In the genomic region with DNA sequence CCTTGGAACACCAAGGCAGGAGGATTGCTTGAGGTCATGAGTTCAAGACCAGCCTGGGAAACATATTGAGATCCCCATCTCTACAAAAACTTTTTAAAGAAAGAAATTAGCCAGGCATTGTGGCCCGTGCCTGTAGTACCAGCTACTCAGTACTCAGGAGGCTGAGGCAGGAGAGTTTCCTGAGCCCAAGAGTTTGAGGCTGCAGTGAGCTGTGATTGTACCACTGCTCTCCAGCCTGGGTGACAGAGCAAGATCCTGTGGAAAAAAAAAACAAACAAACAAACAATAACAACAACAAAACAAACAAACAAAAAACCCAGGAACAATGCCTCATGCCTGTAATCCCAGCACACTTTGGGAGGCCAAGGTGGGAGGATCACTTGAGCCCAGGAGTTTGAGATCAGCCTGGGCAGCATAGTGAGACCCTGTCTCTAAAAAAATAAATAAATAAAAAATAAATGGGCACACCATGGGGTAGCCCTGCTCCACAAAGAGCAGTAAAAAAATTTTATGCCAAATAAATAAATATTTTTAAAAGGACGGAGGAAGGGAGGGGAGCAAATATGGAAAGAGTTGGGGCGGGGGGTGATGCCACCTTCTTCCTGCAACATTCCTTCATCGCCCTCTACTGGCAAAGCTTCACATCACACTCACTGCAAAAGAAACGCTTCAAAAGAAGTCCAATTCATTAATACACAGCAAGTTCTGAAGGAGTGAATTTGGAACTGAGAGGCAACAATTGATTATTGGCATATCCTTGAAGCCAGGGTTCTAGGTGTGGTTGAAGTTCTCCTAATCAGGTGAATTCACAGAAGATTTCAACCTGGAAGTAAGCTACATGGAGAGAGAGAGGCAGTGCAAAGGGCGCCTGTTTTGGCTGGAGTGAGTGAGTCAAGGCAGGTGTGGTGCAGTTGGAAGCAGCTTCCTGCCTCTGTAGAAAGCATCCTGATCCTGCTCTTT, we compare ENCODE assay signal across 1 cellular context.
TF ChIP-seq lines count a peak whose summit lies in the region.

No MANE protein-coding gene starts in this region.

TF ChIP-seq in GM12878, 131 proteins besides CTCF, POLR2A, EP300 and RAD21:
- TF ChIP-seq, protein P1, sequence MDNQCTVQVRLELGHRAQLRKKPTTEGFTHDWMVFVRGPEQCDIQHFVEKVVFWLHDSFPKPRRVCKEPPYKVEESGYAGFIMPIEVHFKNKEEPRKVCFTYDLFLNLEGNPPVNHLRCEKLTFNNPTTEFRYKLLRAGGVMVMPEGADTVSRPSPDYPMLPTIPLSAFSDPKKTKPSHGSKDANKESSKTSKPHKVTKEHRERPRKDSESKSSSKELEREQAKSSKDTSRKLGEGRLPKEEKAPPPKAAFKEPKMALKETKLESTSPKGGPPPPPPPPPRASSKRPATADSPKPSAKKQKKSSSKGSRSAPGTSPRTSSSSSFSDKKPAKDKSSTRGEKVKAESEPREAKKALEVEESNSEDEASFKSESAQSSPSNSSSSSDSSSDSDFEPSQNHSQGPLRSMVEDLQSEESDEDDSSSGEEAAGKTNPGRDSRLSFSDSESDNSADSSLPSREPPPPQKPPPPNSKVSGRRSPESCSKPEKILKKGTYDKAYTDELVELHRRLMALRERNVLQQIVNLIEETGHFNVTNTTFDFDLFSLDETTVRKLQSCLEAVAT (IDR thresholded peaks at IDR 0.05): 0 out of 2 replicates have a peak, but pooled peaks have one; percentile 30
- TF ChIP-seq BCL11A (IDR thresholded peaks at IDR 0.05; ENCODE audit: low read depth, low read length) (no peak), KAT2A (conservative IDR thresholded peaks at IDR 0.05; ENCODE audit: control insufficient read depth, low read depth, low read length) (no peak), NBN (IDR thresholded peaks at IDR 0.05) (0 out of 2 replicates have a peak, but pooled peaks have one; percentile 28), ATF7 (IDR thresholded peaks at IDR 0.05; ENCODE audit: low read depth) (0 out of 2 replicates have a peak, but pooled peaks have one; percentile 25), SMC3 (IDR thresholded peaks at IDR 0.05; ENCODE audit: borderline replicate concordance, low read length) (peak; percentile 64), YY1 (IDR thresholded peaks at IDR 0.05; ENCODE audit: low read depth, low read length) (0 out of 2 replicates have a peak, but pooled peaks have one; percentile 30), RBBP5 (conservative IDR thresholded peaks at IDR 0.05) (no peak)
